Comparison of ENCODE assay signal across 30 cellular contexts in the genomic region with DNA sequence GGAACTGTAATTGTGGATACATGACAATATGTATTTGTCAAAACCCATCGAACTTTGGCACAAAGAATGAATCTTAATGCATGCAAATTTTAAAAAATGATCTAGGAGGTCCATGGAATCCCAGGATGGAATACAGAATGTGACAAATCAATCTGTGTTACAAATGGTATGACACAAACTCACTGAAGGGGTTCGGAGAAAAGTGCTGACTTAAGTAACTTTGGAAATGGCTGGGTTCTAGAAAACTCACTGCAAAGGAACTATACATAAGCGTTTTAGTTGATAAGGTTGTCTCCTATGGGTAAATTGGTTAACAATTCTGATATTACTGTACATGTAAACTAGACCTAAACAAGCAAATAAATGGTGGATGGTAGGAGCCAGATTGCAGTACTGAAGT. TPM values are rescaled to one million over a fixed set of nuclear protein-coding genes. Genes with fewer than 3 reads are reported as not detected.
"Had no signal": no experiment of that assay in that cellular context is flagged by ENCODE, and none has a peak within 500 bp of the region (broad histone marks: within the 10 kb centered on the region; RNA-seq: fewer than 3 reads in every experiment).

No MANE protein-coding gene starts in this region.

- H3K4me1 ChIP-seq: neural progenitor cell, parathyroid adenoma, psoas muscle, spleen, suprapubic skin, testis, tibial artery, transverse colon, upper lobe of right lung, uterus had no signal

- H2AFZ ChIP-seq: neural progenitor cell, parathyroid adenoma had no signal

- H3K4me2 ChIP-seq: neural progenitor cell, smooth muscle cell had no signal

- ATAC-seq: natural killer cell; psoas muscle; right cardiac atrium; sciatic nerve; stimulated activated memory B cell treated with anti-CD40 and anti-IgM and Interleukin-4, amounts not matched to agents 10 μg/mL and 1 μg/mL and 100 μg/mL, for 72 hours; stimulated activated naive CD8-positive, alpha-beta T cell treated with anti-CD3 and anti-CD28 coated beads, Interleukin-15, amount 100 ng/mL, for 72 hours; stimulated activated naive CD8-positive, alpha-beta T cell treated with anti-CD3 and anti-CD28 coated beads, Interleukin-15, Interleukin-2, amounts not matched to agents 100 U/mL and 50 U/mL, for 24 hours; upper lobe of right lung had no signal

- H3K4me3 ChIP-seq: neural progenitor cell, ovary, psoas muscle, skin epidermis, smooth muscle cell, spleen, suprapubic skin, testis, tibial artery, transverse colon, upper lobe of right lung, uterus had no signal

- H3K9me3 ChIP-seq: ovary, psoas muscle, suprapubic skin, testis, transverse colon, upper lobe of right lung, uterus had no signal

- H3K36me3 ChIP-seq: neural progenitor cell, ovary, spleen, suprapubic skin, tibial artery, transverse colon, upper lobe of right lung, uterus had no signal

- H3K27ac ChIP-seq: neural progenitor cell, ovary, parathyroid adenoma, psoas muscle, skin epidermis, spleen, suprapubic skin, testis, tibial artery, transverse colon, upper lobe of right lung, uterus had no signal

- H3K9ac ChIP-seq: neural progenitor cell, parathyroid adenoma had no signal

- DNase-seq: natural killer cell; occipital lobe; ovary; posterior cingulate gyrus; psoas muscle; right cardiac atrium; spleen; stimulated activated CD4-positive, alpha-beta T cell treated with anti-CD3 and anti-CD28 coated beads, Interleukin-12 subunit alpha, Interleukin-12 subunit beta, amount 100 ng/mL, for 4 hours; stimulated activated CD4-positive, alpha-beta T cell treated with anti-CD3 and anti-CD28 coated beads, Interleukin-1b, Interleukin-23, amount 100 ng/mL, for 48 hours; stimulated activated CD4-positive, alpha-beta T cell treated with anti-CD3 and anti-CD28 coated beads, Interleukin-4, amount 100 ng/mL, for 1 hour; stimulated activated CD4-positive, alpha-beta T cell treated with anti-CD3 and anti-CD28 coated beads, Interleukin-4, amount 100 ng/mL, for 4 hours; stimulated activated CD8-positive, alpha-beta memory T cell treated with anti-CD3 and anti-CD28 coated beads, Interleukin-4, amount 100 ng/mL, for 48 hours; stimulated activated naive CD4-positive, alpha-beta T cell; stimulated activated naive CD8-positive, alpha-beta T cell treated with anti-CD3 and anti-CD28 coated beads, Interleukin-15, amount 100 ng/mL, for 72 hours; stimulated activated naive CD8-positive, alpha-beta T cell treated with anti-CD3 and anti-CD28 coated beads, Interleukin-15, Interleukin-2, amounts not matched to agents 100 U/mL and 50 U/mL, for 24 hours; substantia nigra; testis; tibial artery; transverse colon; upper lobe of right lung; uterus had no signal

- H3K27me3 ChIP-seq: neural progenitor cell, ovary, spleen, suprapubic skin, testis, tibial artery, transverse colon, upper lobe of right lung, uterus had no signal

RNA-seq across cellular contexts. Expression of a gene that starts 26.0 kb away (rescaled TPM):
- total RNA-seq: osteoblast, renal cortical epithelial cell, right cardiac atrium, smooth muscle cell, transverse colon, upper lobe of right lung had no signal
- polyA plus RNA-seq: right cardiac atrium, smooth muscle cell had no signal
